15 cellular contexts compared by ENCODE assay signal in genomic region chr14:58865520-58866281, GRCh38.
A peak's percentile ranks its signal among the peaks of the same experiment; 100 is the strongest.
DNase-seq lines count a peak whose midpoint lies in the region; ATAC-seq and TF ChIP-seq lines count a peak whose summit lies in the region.
"Had no signal": no experiment of that assay in that cellular context is flagged by ENCODE, and none has a peak within 500 bp of the region (broad histone marks: within the 10 kb centered on the region; RNA-seq: fewer than 3 reads in every experiment).

No MANE protein-coding gene starts in this region.

- H3K27me3 ChIP-seq in WERI-Rb-1 (ENCODE audit: insufficient read depth, low read depth, severe bottlenecking) (no peaks in the 10 kb centered on the region), body of pancreas (no peaks in the 10 kb centered on the region)

- H3K4me1 Mint-ChIP-seq in activated naive CD4-positive, alpha-beta T cell treated with anti-CD3 and anti-CD28 coated beads, Interleukin-2, amount 10 ng/mL, durations not matched to agents 7 days and 5 days = no peaks in the 10 kb centered on the region
- H3K4me1 Mint-ChIP-seq: T-cell had no signal

- intact Hi-C loops in body of pancreas (cut with DNase I) = no loop called here

- no peaks in the 10 kb centered on the region for H3K9me3 Mint-ChIP-seq in activated naive CD4-positive, alpha-beta T cell treated with anti-CD3 and anti-CD28 coated beads, Interleukin-2, amount 10 ng/mL, durations not matched to agents 7 days and 5 days
- H3K9me3 Mint-ChIP-seq: T-cell, type B pancreatic cell had no signal

- H3K27ac Mint-ChIP-seq in activated naive CD4-positive, alpha-beta T cell treated with anti-CD3 and anti-CD28 coated beads, Interleukin-2, amount 10 ng/mL, durations not matched to agents 7 days and 5 days = no peak overlapping the region
- H3K27ac Mint-ChIP-seq: effector memory CD8-positive, alpha-beta T cell; T-cell; type B pancreatic cell had no signal

- H3K4me1 ChIP-seq in body of pancreas = no peaks in the 10 kb centered on the region

- peaks cover 4% of the 10 kb centered on the region for H3K27me3 Mint-ChIP-seq in activated naive CD4-positive, alpha-beta T cell treated with anti-CD3 and anti-CD28 coated beads, Interleukin-2, amount 10 ng/mL, durations not matched to agents 7 days and 5 days
- H3K27me3 Mint-ChIP-seq: effector memory CD8-positive, alpha-beta T cell; type B pancreatic cell had no signal

- H3K9me3 ChIP-seq in WERI-Rb-1 (ENCODE audit: severe bottlenecking) (no peaks in the 10 kb centered on the region), body of pancreas (no peaks in the 10 kb centered on the region)

- H3K4me3 ChIP-seq in WERI-Rb-1 (ENCODE audit: low read depth, low read length) (no peak overlapping the region), foreskin fibroblast (ENCODE audit: low read depth in 1 of 2, low read length in 2 of 2) (no peak overlapping the region), body of pancreas (no peak overlapping the region)

- H3K36me3 ChIP-seq in WERI-Rb-1 = no peaks in the 10 kb centered on the region
- no peaks in the 10 kb centered on the region for H3K36me3 ChIP-seq in body of pancreas (replicated peaks in 1 of 2; ENCODE audit: insufficient read depth in 1 of 2, low read depth in 2 of 2)

- WGBS in body of pancreas, 2 donors = 63 to 64% methylated on average over 6 of the region's 6 CpGs

- no peak for TF ChIP-seq POLR2A in body of pancreas (IDR thresholded peaks at IDR 0.05)

- TF ChIP-seq CTCF in WERI-Rb-1 (IDR thresholded peaks at IDR 0.05; ENCODE audit: low read depth, low read length) (no peak), foreskin fibroblast (IDR thresholded peaks at IDR 0.05; ENCODE audit: low read depth, low read length) (no peak), body of pancreas (IDR thresholded peaks at IDR 0.05) (no peak)

- CTCF ChIA-PET in activated naive CD4-positive, alpha-beta T cell treated with anti-CD3 and anti-CD28 coated beads, Interleukin-2, amount 10 ng/mL, durations not matched to agents 7 days and 5 days (lab: Charles Lee) = no interaction called here

- ATAC-seq in body of pancreas = no peak
- ATAC-seq in GM19455 (IDR thresholded peaks at IDR 0.05; ENCODE audit: unreplicated experiment) = no peak
- ATAC-seq: effector memory CD8-positive, alpha-beta T cell; T-cell had no signal

- H3K36me3 Mint-ChIP-seq in activated naive CD4-positive, alpha-beta T cell treated with anti-CD3 and anti-CD28 coated beads, Interleukin-2, amount 10 ng/mL, durations not matched to agents 7 days and 5 days = no peaks in the 10 kb centered on the region
- H3K36me3 Mint-ChIP-seq: T-cell, type B pancreatic cell had no signal

- H3K4me3 Mint-ChIP-seq in activated naive CD4-positive, alpha-beta T cell treated with anti-CD3 and anti-CD28 coated beads, Interleukin-2, amount 10 ng/mL, durations not matched to agents 7 days and 5 days = no peak overlapping the region
- H3K4me3 Mint-ChIP-seq: effector memory CD8-positive, alpha-beta T cell; T-cell; type B pancreatic cell had no signal

- DNase-seq in COLO829 (ENCODE audit: low spot score) = peak; percentile 56
- DNase-seq in WERI-Rb-1 = no peak
- DNase-seq in foreskin fibroblast = peak; percentile 68 to 87
- peak; percentile 50 for DNase-seq in non-pigmented ciliary epithelial cell (ENCODE audit: low read depth)
- no peak for DNase-seq in activated naive CD4-positive, alpha-beta T cell treated with anti-CD3 and anti-CD28 coated beads, Interleukin-2, amount 10 ng/mL, durations not matched to agents 7 days and 5 days
- DNase-seq in body of pancreas = no peak
- DNase-seq in SHP77 (lab: John Stamatoyannopoulos, UW) = no peak
- DNase-seq: activated CD4-positive, alpha-beta T cell treated with anti-CD3 and anti-CD28 coated beads for 1 hour; aorta; effector memory CD8-positive, alpha-beta T cell; NCI-H1436; T-cell had no signal

- H3K27ac ChIP-seq in WERI-Rb-1 = peak overlapping the region; percentile 73
- peak overlapping the region in 1 of 4 donors; percentile 19 for H3K27ac ChIP-seq in body of pancreas
- H3K27ac ChIP-seq: KMS-11 had no signal

Comparison
In these comparisons a context has a peak if more than half of its experiments do, and no peak if none do; other contexts are left out.
1. DNase-seq: peak in COLO829 (single experiment), foreskin fibroblast (2 of 2) and non-pigmented ciliary epithelial cell (single experiment); none in WERI-Rb-1 (single experiment), activated naive CD4-positive, alpha-beta T cell treated with anti-CD3 and anti-CD28 coated beads, Interleukin-2, amount 10 ng/mL, durations not matched to agents 7 days and 5 days (single experiment), body of pancreas (0 of 4) and SHP77 (0 of 2).